ENCODE assay signal across 8 cellular contexts in genomic region chr5:62779010-62779422, GRCh38.
A peak's percentile ranks its signal among the peaks of the same experiment; 100 is the strongest.
DNase-seq lines count a peak whose midpoint lies in the region; ATAC-seq and TF ChIP-seq lines count a peak whose summit lies in the region.

No MANE protein-coding gene starts in this region.

- CTCF ChIA-PET in BJ (lab: Yijun Ruan, JAX) (interaction anchor here (0.6 to 3.0 kb wide), 19 partner anchors 8 to 1728 kb away, joined by 3 to 21 read pairs (median 5); no protein-coding TSS in a partner anchor), RWPE1 (lab: Yijun Ruan, JAX) (interaction anchor here (0.6 to 1.0 kb wide), 15 partner anchors 8 to 1155 kb away, joined by 3 to 9 read pairs (median 3); no protein-coding TSS in a partner anchor)

- H3K4me3 ChIP-seq in BJ (ENCODE audit: low read depth, low read length): no peak overlapping the region

- POLR2A ChIA-PET in BJ (lab: Charles Lee): no interaction called here
- POLR2A ChIA-PET in RWPE1 (lab: Yijun Ruan, JAX; ENCODE audit: low non-redundant PET): no interaction called here

- H3K36me3 ChIP-seq in BJ (ENCODE audit: control insufficient read depth, insufficient read depth, low read length): no peaks in the 10 kb centered on the region

- no peak for DNase-seq in BJ (ENCODE audit: low read depth)
- peak; percentile 42 for DNase-seq in KG1 (lab: John Stamatoyannopoulos, UW)
- DNase-seq in RWPE1 (ENCODE audit: low spot score): peak; percentile 79
- peak; percentile 85 for DNase-seq in epidermal melanocyte (ENCODE audit: insufficient read length, low spot score)
- DNase-seq in middle frontal gyrus (ENCODE audit: extremely low spot score, low spot score): peak; percentile 55
- DNase-seq in DMS79 (lab: John Stamatoyannopoulos, UW): no peak

- H3K27me3 ChIP-seq in BJ (ENCODE audit: control insufficient read depth, insufficient read depth, low read length): no peaks in the 10 kb centered on the region

- H3K27ac ChIP-seq in RWPE1: no peak overlapping the region

- TF ChIP-seq CTCF in BJ (IDR thresholded peaks at IDR 0.05; ENCODE audit: insufficient read depth, low read depth, low read length): peak; percentile 73
- peak; percentile 88 for TF ChIP-seq CTCF in RWPE1 (conservative IDR thresholded peaks at IDR 0.05; ENCODE audit: low read depth)

- ATAC-seq in GM18867 (IDR thresholded peaks at IDR 0.05; ENCODE audit: unreplicated experiment) (peak; percentile 58), HG03108 (IDR thresholded peaks at IDR 0.05; ENCODE audit: unreplicated experiment) (no peak)

Comparison
In these comparisons a context has a peak if more than half of its experiments do, and no peak if none do; other contexts are left out.
1. DNase-seq: peak in KG1 (single experiment), RWPE1 (single experiment), epidermal melanocyte (single experiment) and middle frontal gyrus (single experiment); none in BJ (single experiment) and DMS79 (single experiment).